ENCODE assay signal across 8 cellular contexts in genomic region chr2:17517481-17518211, GRCh38. TPM values are rescaled to one million over a fixed set of nuclear protein-coding genes. Genes with fewer than 3 reads are reported as not detected.
DNase-seq lines count a peak whose midpoint lies in the region; ATAC-seq and TF ChIP-seq lines count a peak whose summit lies in the region.

No MANE protein-coding gene starts in this region.

- peak; percentile 38 to 49 for ATAC-seq in right cardiac atrium

- H3K4me3 ChIP-seq in Caco-2 (ENCODE audit: low read depth, low read length) (peak overlapping the region; percentile 39), H7 (ENCODE audit: insufficient read depth, low read depth, low read length) (peak overlapping the region; percentile 60), OCI-LY3 (ENCODE audit: low read length) (peak overlapping the region; percentile 88), right cardiac atrium (ENCODE audit: low read length) (peak overlapping the region; percentile 60), suprapubic skin (peak overlapping the region; percentile 53)

- POLR2A ChIA-PET in Caco-2 (lab: Charles Lee), result no interaction called here

- H3K27ac Mint-ChIP-seq in Caco-2 (ENCODE audit: unreplicated experiment) (no peak overlapping the region), CD14-positive monocyte (no peak overlapping the region)
- H3K27ac Mint-ChIP-seq in activated naive CD4-positive, alpha-beta T cell treated with anti-CD3 and anti-CD28 coated beads for 36 hours, result no peak overlapping the region

- peak overlapping the region; percentile 85 for H2AFZ ChIP-seq in OCI-LY3 (ENCODE audit: low read depth, low read length)

- H3K4me3 Mint-ChIP-seq in Caco-2 (ENCODE audit: unreplicated experiment) (peak overlapping the region; percentile 66), CD14-positive monocyte (peak overlapping the region in 1 of 2 donors; percentile 42)
- no peak overlapping the region for H3K4me3 Mint-ChIP-seq in activated naive CD4-positive, alpha-beta T cell treated with anti-CD3 and anti-CD28 coated beads for 36 hours

- H3K27me3 ChIP-seq in Caco-2 (replicated peaks; ENCODE audit: control insufficient read depth, insufficient read depth, low read length) (no peaks in the 10 kb centered on the region), H7 (ENCODE audit: control insufficient read depth, insufficient read depth, low read length) (no peaks in the 10 kb centered on the region), OCI-LY3 (ENCODE audit: low read depth, low read length) (no peaks in the 10 kb centered on the region), right cardiac atrium (ENCODE audit: control insufficient read depth, insufficient read depth) (no peaks in the 10 kb centered on the region), suprapubic skin (no peaks in the 10 kb centered on the region)

- TF ChIP-seq POLR2A in suprapubic skin (IDR thresholded peaks at IDR 0.05), result no peak

- peaks cover 20% of the 10 kb centered on the region for H3K27me3 Mint-ChIP-seq in Caco-2 (ENCODE audit: insufficient read depth, unreplicated experiment)
- peaks cover 20% of the 10 kb centered on the region for H3K27me3 Mint-ChIP-seq in activated naive CD4-positive, alpha-beta T cell treated with anti-CD3 and anti-CD28 coated beads for 36 hours (ENCODE audit: low read depth)
- H3K27me3 Mint-ChIP-seq in CD14-positive monocyte (ENCODE audit: low read depth in 3 of 3), result peaks cover 24 to 32% (median 31%) of the 10 kb centered on the region in 3 donors

- H3K9me3 ChIP-seq in Caco-2 (no peaks in the 10 kb centered on the region; the same call in 1 of the 2 replicates), OCI-LY3 (ENCODE audit: insufficient read depth, low read length) (no peaks in the 10 kb centered on the region), right cardiac atrium (ENCODE audit: control insufficient read depth, low read length) (no peaks in the 10 kb centered on the region), suprapubic skin (no peaks in the 10 kb centered on the region)

- DNase-seq in Caco-2 (no peak), H7 (peak; percentile 13), right cardiac atrium (no peak), suprapubic skin (ENCODE audit: low spot score in 2 of 2) (no peak), CD14-positive monocyte (ENCODE audit: low spot score) (no peak), epidermal melanocyte (ENCODE audit: insufficient read length, low spot score) (no peak)
- DNase-seq in activated naive CD4-positive, alpha-beta T cell treated with anti-CD3 and anti-CD28 coated beads for 36 hours, result no peak

- no peaks in the 10 kb centered on the region for H3K79me2 ChIP-seq in OCI-LY3 (ENCODE audit: low read length)

- H4K20me1 ChIP-seq in OCI-LY3 (ENCODE audit: insufficient read depth, low read length), result no peaks in the 10 kb centered on the region

- H3K27ac ChIP-seq in OCI-LY3 (ENCODE audit: low read length) (peak overlapping the region; percentile 86), right cardiac atrium (ENCODE audit: low read length) (peak overlapping the region; percentile 98), suprapubic skin (peak overlapping the region; percentile 49)

- no peaks in the 10 kb centered on the region for H3K4me1 Mint-ChIP-seq in Caco-2 (ENCODE audit: low read depth, unreplicated experiment)
- no peaks in the 10 kb centered on the region for H3K4me1 Mint-ChIP-seq in activated naive CD4-positive, alpha-beta T cell treated with anti-CD3 and anti-CD28 coated beads for 36 hours (ENCODE audit: low read depth)
- peaks cover 3% of the 10 kb centered on the region for H3K4me1 Mint-ChIP-seq in CD14-positive monocyte

- H3K9me3 Mint-ChIP-seq in Caco-2 (ENCODE audit: unreplicated experiment), result no peaks in the 10 kb centered on the region
- H3K9me3 Mint-ChIP-seq in activated naive CD4-positive, alpha-beta T cell treated with anti-CD3 and anti-CD28 coated beads for 36 hours, result no peaks in the 10 kb centered on the region
- peaks cover 0 to 6% (median 0%) of the 10 kb centered on the region in 7 donors for H3K9me3 Mint-ChIP-seq in CD14-positive monocyte

- no peaks in the 10 kb centered on the region for H3K36me3 ChIP-seq in Caco-2 (ENCODE audit: control insufficient read depth, insufficient read depth, low read length)
- no peaks in the 10 kb centered on the region for H3K36me3 ChIP-seq in H7 (replicated peaks; ENCODE audit: control insufficient read depth, insufficient read depth, low read length)
- no peaks in the 10 kb centered on the region for H3K36me3 ChIP-seq in OCI-LY3 (replicated peaks; ENCODE audit: low read depth, low read length)
- no peaks in the 10 kb centered on the region for H3K36me3 ChIP-seq in suprapubic skin

- 32% methylated on average over 8 of the region's 8 CpGs for WGBS in right cardiac atrium
- 37% methylated on average over 8 of the region's 8 CpGs for WGBS in suprapubic skin

- intact Hi-C loops in Caco-2 (cut with micrococcal nuclease; ENCODE audit: unreplicated experiment), result loop anchor here (1.0 kb wide), 1 partner anchor 23 kb away; the partner anchor contains the start of gene VSNL1
- intact Hi-C loops in right cardiac atrium (cut with DNase I), result no loop called here
- intact Hi-C loops in activated naive CD4-positive, alpha-beta T cell treated with anti-CD3 and anti-CD28 coated beads for 36 hours (cut with micrococcal nuclease), result no loop called here
- intact Hi-C loops in CD14-positive monocyte (cut with micrococcal nuclease), result no loop called here

- CTCF ChIA-PET in Caco-2 (lab: Charles Lee), result no interaction called here
- CTCF ChIA-PET in activated naive CD4-positive, alpha-beta T cell treated with anti-CD3 and anti-CD28 coated beads for 36 hours (lab: Charles Lee), result no interaction called here

- H3K36me3 Mint-ChIP-seq in Caco-2 (ENCODE audit: insufficient read depth, unreplicated experiment), result peaks cover 16% of the 10 kb centered on the region
- no peaks in the 10 kb centered on the region for H3K36me3 Mint-ChIP-seq in activated naive CD4-positive, alpha-beta T cell treated with anti-CD3 and anti-CD28 coated beads for 36 hours (ENCODE audit: low read depth)
- no peaks in the 10 kb centered on the region for H3K36me3 Mint-ChIP-seq in CD14-positive monocyte

- H3K4me2 ChIP-seq in OCI-LY3 (ENCODE audit: low read length), result peak overlapping the region; percentile 96

- no TSS peak for BruUV-seq in Caco-2 (replicated peaks; lab: Mats Ljungman, UMichigan)

- H3K9ac ChIP-seq in OCI-LY3 (ENCODE audit: low read length), result peak overlapping the region; percentile 87

- H3K4me1 ChIP-seq in Caco-2 (no peaks in the 10 kb centered on the region), OCI-LY3 (ENCODE audit: low read length) (peaks cover 40% of the 10 kb centered on the region), right cardiac atrium (ENCODE audit: control insufficient read depth, insufficient read depth, low read length) (no peaks in the 10 kb centered on the region), suprapubic skin (peaks cover 15% of the 10 kb centered on the region)

- peak; percentile 26 for TF ChIP-seq EP300 in suprapubic skin (IDR thresholded peaks at IDR 0.05)

- TF ChIP-seq CTCF in Caco-2 (IDR thresholded peaks at IDR 0.05; ENCODE audit: insufficient read depth in 1 of 2, low read depth in 1 of 2, low read length in 1 of 2, severe bottlenecking in 1 of 2, unreplicated experiment in 1 of 2), result no peak
- TF ChIP-seq CTCF in OCI-LY3 (IDR thresholded peaks at IDR 0.05; ENCODE audit: low read depth, low read length), result no peak
- no peak for TF ChIP-seq CTCF in suprapubic skin (IDR thresholded peaks at IDR 0.05)
- TF ChIP-seq CTCF in CD14-positive monocyte (IDR thresholded peaks at IDR 0.05), result no peak

RNA-seq across cellular contexts. Expression of gene RAD51AP2, which starts 0.6 kb away (rescaled TPM):
- total RNA-seq in Caco-2 (2022) (not detected in 2 replicates), right cardiac atrium (under 1 TPM; 0.25 to 0.51 (median 0.37) TPM), suprapubic skin (under 1 TPM in 3 of 4 donors, not detected in 1; 0.11 to 0.89 (median 0.18) TPM)
- total RNA-seq in H7 (2014; rRNA removed; shearing (Covaris generic)), result 0.10 and 0.15 TPM in 2 replicates
- polyA plus RNA-seq in right cardiac atrium (0.14 TPM), CD14-positive monocyte (not detected)
- not detected for total RNA-seq in activated naive CD4-positive, alpha-beta T cell treated with anti-CD3 and anti-CD28 coated beads for 36 hours

RNA-seq across cellular contexts. Expression of gene VSNL1, which starts 22.9 kb away (rescaled TPM):
- 0.43 and 0.60 TPM in 2 replicates for total RNA-seq in Caco-2 (2022)
- 32.8 and 34.8 TPM in 2 replicates for total RNA-seq in H7 (2014; rRNA removed; shearing (Covaris generic))
- total RNA-seq in right cardiac atrium, result 10 to 100 TPM; 26.5 to 39.3 (median 36.0) TPM
- polyA plus RNA-seq in right cardiac atrium, result 36.8 TPM
- 10 to 100 TPM in 3 of 4 donors, 1 to 10 TPM in 1; 6.0 to 18.8 (median 15.2) TPM for total RNA-seq in suprapubic skin
- not detected for total RNA-seq in activated naive CD4-positive, alpha-beta T cell treated with anti-CD3 and anti-CD28 coated beads for 36 hours
- polyA plus RNA-seq in CD14-positive monocyte, result not detected
